In genomic region chr16:51153275-51153991, GRCh38 we compare ENCODE assay signal across 11 cellular contexts. TPM values are rescaled to one million over a fixed set of nuclear protein-coding genes. Genes with fewer than 3 reads are reported as not detected.
A peak's percentile ranks its signal among the peaks of the same experiment; 100 is the strongest.
DNase-seq lines count a peak whose midpoint lies in the region; ATAC-seq and TF ChIP-seq lines count a peak whose summit lies in the region.
"Had no signal": no experiment of that assay in that cellular context is flagged by ENCODE, and none has a peak within 500 bp of the region (broad histone marks: within the 10 kb centered on the region; RNA-seq: fewer than 3 reads in every experiment).

No MANE protein-coding gene starts in this region.

- intact Hi-C loops in heart right ventricle (cut with DNase I) = no loop called here
- intact Hi-C loops in uterus (cut with DNase I; ENCODE audit: low total_unique reads) = loop anchor here (10.0 kb wide), 1 partner anchor 549 kb away; no protein-coding TSS in a partner anchor

- H4K91ac ChIP-seq in mesenchymal stem cell (ENCODE audit: low read length) = no peak overlapping the region

- DNase-seq in cardiac muscle cell (ENCODE audit: low read depth in 1 of 2, low spot score in 1 of 2) = peak in 1 of 2 donors; percentile 52
- DNase-seq in heart right ventricle = no peak
- peak; percentile 58 for DNase-seq in mesenchymal stem cell
- DNase-seq in uterus = peak; percentile 34 to 36
- DNase-seq in DMS153 treated with DMSO at 0.1 percent for 48 hours (lab: John Stamatoyannopoulos, UW; ENCODE audit: unreplicated experiment) = no peak
- no peak for DNase-seq in BE2C
- DNase-seq: erythroblast, MM.1S, sigmoid colon had no signal

- peak overlapping the region in 1 of 2 experiments; percentile 93 for H3K23ac ChIP-seq in mesenchymal stem cell (ENCODE audit: low read length in 2 of 2)

- H3K4me2 ChIP-seq in mesenchymal stem cell (ENCODE audit: low read length, poor library complexity, severe bottlenecking) = peak overlapping the region; percentile 74

- WGBS in heart right ventricle, 2 donors = 4 to 9% methylated on average over 39 of the region's 39 CpGs
- under 1% methylated on average over 33 of the region's 39 CpGs for WGBS in mesenchymal stem cell

- H3K36me3 ChIP-seq in cardiac muscle cell = no peaks in the 10 kb centered on the region
- H3K36me3 ChIP-seq in heart right ventricle = no peaks in the 10 kb centered on the region
- no peaks in the 10 kb centered on the region for H3K36me3 ChIP-seq in mesenchymal stem cell (ENCODE audit: control insufficient read depth in 1 of 2, insufficient read depth in 2 of 2, low read depth in 1 of 2, low read length in 2 of 2)
- H3K36me3 ChIP-seq in uterus = no peaks in the 10 kb centered on the region
- H3K36me3 ChIP-seq in BE2C = no peaks in the 10 kb centered on the region
- H3K36me3 ChIP-seq: sigmoid colon had no signal

- H2BK15ac ChIP-seq in mesenchymal stem cell (ENCODE audit: low read depth, poor library complexity, severe bottlenecking) = no peak overlapping the region

- no peak overlapping the region for H2BK120ac ChIP-seq in mesenchymal stem cell (ENCODE audit: low read depth, low read length)

- H2AK5ac ChIP-seq in mesenchymal stem cell (ENCODE audit: low read length, severe bottlenecking) = no peak overlapping the region

- no peak overlapping the region for H2BK5ac ChIP-seq in mesenchymal stem cell (ENCODE audit: low read depth, low read length, poor library complexity, severe bottlenecking)

- H3K9me3 ChIP-seq in cardiac muscle cell (ENCODE audit: low read depth) (no peaks in the 10 kb centered on the region), heart right ventricle (no peaks in the 10 kb centered on the region), mesenchymal stem cell (ENCODE audit: control insufficient read depth, low read length) (no peaks in the 10 kb centered on the region), uterus (no peaks in the 10 kb centered on the region), BE2C (no peaks in the 10 kb centered on the region)
- H3K9me3 ChIP-seq: sigmoid colon had no signal

- H3K4me3 ChIP-seq in cardiac muscle cell (peak overlapping the region; percentile 68), heart right ventricle (peak overlapping the region in 4 of 10 donors; percentile 35 to 63 (median 59)), mesenchymal stem cell (ENCODE audit: insufficient read depth in 1 of 2, low read depth in 1 of 2, low read length in 2 of 2) (peak overlapping the region; percentile 34 to 85), uterus (peak overlapping the region; percentile 66 to 69), BE2C (ENCODE audit: low read depth, low read length) (no peak overlapping the region)

- ATAC-seq in heart right ventricle = no peak
- no peak for ATAC-seq in GM19467 (IDR thresholded peaks at IDR 0.05; ENCODE audit: unreplicated experiment)

- peak overlapping the region in 1 of 2 experiments; percentile 83 for H3K4ac ChIP-seq in mesenchymal stem cell (ENCODE audit: low read depth in 1 of 2, low read length in 2 of 2)

- peak overlapping the region; percentile 92 to 99 for H3K18ac ChIP-seq in mesenchymal stem cell (ENCODE audit: low read depth in 1 of 2, low read length in 2 of 2)

- peak overlapping the region in 1 of 2 experiments; percentile 85 for H3K14ac ChIP-seq in mesenchymal stem cell (ENCODE audit: low read length in 2 of 2)

- H3K4me1 ChIP-seq in cardiac muscle cell (ENCODE audit: low read depth) (peaks cover 32% of the 10 kb centered on the region), heart right ventricle (peaks cover 0 to 52% (median 29%) of the 10 kb centered on the region in 9 donors), mesenchymal stem cell (ENCODE audit: control insufficient read depth, insufficient read depth, low read depth, low read length) (peaks cover 33% of the 10 kb centered on the region), uterus (no peaks in the 10 kb centered on the region), BE2C (no peaks in the 10 kb centered on the region)

- H3K27me3 ChIP-seq in cardiac muscle cell (peaks cover 11% of the 10 kb centered on the region), heart right ventricle (peaks cover 25 to 100% (median 97%) of the 10 kb centered on the region in 7 donors), mesenchymal stem cell (ENCODE audit: control insufficient read depth in 1 of 2, insufficient read depth in 1 of 2, low read length in 2 of 2) (peaks cover 49 to 59% of the 10 kb centered on the region in 2 experiments), uterus (no peaks in the 10 kb centered on the region), BE2C (peaks cover 81% of the 10 kb centered on the region)

- H3K79me1 ChIP-seq in mesenchymal stem cell (replicated peaks; ENCODE audit: low read length, poor library complexity, severe bottlenecking) = peaks cover 8% of the 10 kb centered on the region

- no peak overlapping the region for H2AFZ ChIP-seq in mesenchymal stem cell (ENCODE audit: low read depth, low read length)

- no peak overlapping the region for H3K27ac ChIP-seq in cardiac muscle cell
- H3K27ac ChIP-seq in heart right ventricle = peak overlapping the region in 1 of 10 donors; percentile 22
- H3K27ac ChIP-seq in cingulate gyrus (ENCODE audit: low read depth, low read length) = peak overlapping the region; percentile 93
- H3K27ac ChIP-seq in mesenchymal stem cell (ENCODE audit: low read length, poor library complexity, severe bottlenecking) = no peak overlapping the region
- peak overlapping the region; percentile 97 for H3K27ac ChIP-seq in uterus
- H3K27ac ChIP-seq: sigmoid colon had no signal

- peak overlapping the region; percentile 59 to 84 for H2BK12ac ChIP-seq in mesenchymal stem cell (ENCODE audit: low read length in 2 of 2)

- TF ChIP-seq CTCF in cardiac muscle cell (IDR thresholded peaks at IDR 0.05; ENCODE audit: low read depth, low read length) (no peak), heart right ventricle (IDR thresholded peaks at IDR 0.05) (no peak), uterus (IDR thresholded peaks at IDR 0.05) (no peak), BE2C (IDR thresholded peaks at IDR 0.05; ENCODE audit: low read depth, low read length) (no peak)

- no peak for TF ChIP-seq POLR2A in uterus (IDR thresholded peaks at IDR 0.05)

- peak overlapping the region; percentile 89 for H3K9ac ChIP-seq in mesenchymal stem cell (ENCODE audit: low read length)

- H4K8ac ChIP-seq in mesenchymal stem cell (ENCODE audit: low read length) = peak overlapping the region; percentile 88

RNA-seq across cellular contexts. Expression of gene SALL1, which starts 2.4 kb away (rescaled TPM):
- total RNA-seq in cardiac muscle cell (7.9 and 16.7 TPM in 2 replicates), heart right ventricle (1 to 10 TPM in 2 of 10 donors, under 1 TPM in 7, not detected in 1; 0.05 to 2.0 (median 0.56) TPM), uterus (10 to 100 TPM in 2 of 4 donors, 1 to 10 TPM in 2; 2.1 to 56.0 (median 9.5) TPM)
- polyA plus RNA-seq in cardiac muscle cell (4.2 and 5.6 TPM in 2 replicates), heart right ventricle (under 1 TPM; 0.22 to 0.25 TPM)
- polyA plus RNA-seq in mesenchymal stem cell (2013, experiment 1 of 2) = 52.3 TPM
- 50.1 TPM for polyA plus RNA-seq in mesenchymal stem cell (2013, experiment 2 of 2)
- not detected for polyA plus RNA-seq in BE2C (2012; ENCODE audit: insufficient read depth, insufficient read length, low read depth)
- total RNA-seq: sigmoid colon had no signal

Comparison
In these comparisons a context has a peak if more than half of its experiments do, and no peak if none do; other contexts are left out.
1. DNase-seq: peak in mesenchymal stem cell (single experiment) and uterus (2 of 2); none in heart right ventricle (0 of 2), DMS153 treated with DMSO at 0.1 percent for 48 hours (single experiment) and BE2C (single experiment).
2. H3K27ac ChIP-seq: peak in cingulate gyrus (single experiment) and uterus (2 of 2); none in cardiac muscle cell (single experiment) and mesenchymal stem cell (single experiment).